Comparison of ENCODE assay signal across 19 cellular contexts in the genomic region with DNA sequence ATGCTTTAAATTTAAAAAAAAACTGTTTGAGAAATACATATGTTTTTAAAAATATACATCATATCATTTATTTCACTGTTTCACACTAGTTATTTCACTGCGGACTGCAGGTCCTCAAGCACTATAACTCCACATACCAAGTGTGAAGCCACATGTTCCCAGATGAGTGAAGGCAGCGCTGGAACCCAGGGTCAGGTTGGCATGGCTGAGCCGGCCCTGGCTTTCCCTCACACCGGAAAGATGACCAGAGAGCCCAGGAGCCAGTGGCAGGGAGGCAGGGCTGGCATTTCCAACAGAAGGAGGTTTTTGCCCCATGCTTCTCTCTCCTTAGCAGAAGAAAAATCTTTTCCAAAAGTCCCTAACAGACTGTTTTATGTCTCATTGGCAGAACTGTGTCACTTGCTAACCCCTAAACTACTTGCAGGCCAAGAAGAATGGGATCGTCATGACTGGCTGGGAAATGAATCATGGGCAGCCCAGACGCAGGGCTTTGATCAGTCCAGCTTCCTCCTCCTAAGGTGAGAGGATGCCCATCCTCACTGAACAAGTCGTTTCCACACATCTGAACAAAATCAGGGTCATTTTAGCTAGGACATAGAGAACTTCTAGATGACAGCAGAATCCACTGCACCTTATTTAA.
"Had no signal": no experiment of that assay in that cellular context is flagged by ENCODE, and none has a peak within 500 bp of the region (broad histone marks: within the 10 kb centered on the region; RNA-seq: fewer than 3 reads in every experiment).

No MANE protein-coding gene starts in this region.

- H3K27me3 ChIP-seq: adrenal gland, ascending aorta, brain microvascular endothelial cell, gastrocnemius medialis, left lung, thyroid gland had no signal

- H3K27ac ChIP-seq: adrenal gland, ascending aorta, brain microvascular endothelial cell, gastrocnemius medialis, left lung, thyroid gland, WERI-Rb-1 had no signal

- H3K4me1 ChIP-seq: adrenal gland, ascending aorta, gastrocnemius medialis, left lung, thyroid gland had no signal

- H3K4me3 ChIP-seq: adrenal gland, ascending aorta, gastrocnemius medialis, left lung, lung, thyroid gland had no signal

- H3K36me3 ChIP-seq: adrenal gland, ascending aorta, brain microvascular endothelial cell, gastrocnemius medialis, left lung, thyroid gland, WERI-Rb-1 had no signal

- ATAC-seq: activated naive CD4-positive, alpha-beta T cell treated with anti-CD3 and anti-CD28 coated beads, Interleukin-2, amount 50 U/mL, for 72 hours; esophagus mucosa; gastrocnemius medialis; left lung; T-cell had no signal

- H3K9me3 ChIP-seq: adrenal gland, ascending aorta, gastrocnemius medialis, left lung, thyroid gland had no signal

- DNase-seq: activated CD4-positive, alpha-beta T cell treated with anti-CD3 and anti-CD28 coated beads for 1 hour; activated T-cell treated with anti-CD3 and anti-CD28 coated beads, Interleukin-2, amount 50 U/mL, for 1 hour; adrenal gland; brain microvascular endothelial cell; central memory CD4-positive, alpha-beta T cell; effector memory CD4-positive, alpha-beta T cell; gastrocnemius medialis; head of caudate nucleus; left lung; naive B cell; stimulated activated CD4-positive, alpha-beta T cell treated with anti-CD3 and anti-CD28 coated beads, Interleukin-4, amount 100 ng/mL, for 4 hours; substantia nigra; T-cell; thyroid gland; WERI-Rb-1 had no signal
